Comparison of ENCODE assay signal across 10 cellular contexts in the genomic region with DNA sequence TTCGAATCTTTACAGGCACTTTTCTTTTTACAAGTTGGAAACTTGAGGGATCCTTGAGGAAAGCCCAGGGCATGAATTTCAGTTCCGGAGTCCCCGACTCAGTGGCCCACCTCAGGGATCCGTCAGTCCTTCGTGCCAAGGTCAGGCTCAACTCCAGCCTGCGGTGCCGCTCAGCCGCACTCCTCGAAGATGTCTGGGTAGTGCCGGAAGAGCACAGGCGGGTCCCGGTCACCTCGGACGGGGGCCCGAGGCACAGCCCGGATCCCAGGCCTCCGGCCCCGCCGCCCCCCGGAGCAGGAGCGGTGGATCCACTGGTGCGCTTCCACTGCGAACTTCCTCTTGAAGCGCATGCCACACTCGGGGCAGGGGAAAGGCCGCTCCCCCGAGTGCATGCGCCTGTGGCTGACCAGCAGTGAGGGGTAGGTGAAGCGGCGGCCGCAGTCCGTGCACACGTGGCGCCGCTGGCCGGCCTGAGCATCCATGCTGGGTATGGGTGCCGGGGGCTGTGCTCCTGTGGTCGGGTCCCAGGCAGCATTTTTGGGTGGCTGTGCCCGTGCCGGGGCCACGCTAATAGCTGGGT. TPM values are rescaled to one million over a fixed set of nuclear protein-coding genes. Genes with fewer than 3 reads are reported as not detected.
DNase-seq lines count a peak whose midpoint lies in the region; ATAC-seq, FAIRE-seq and TF ChIP-seq lines count a peak whose summit lies in the region.
"Had no signal": no experiment of that assay in that cellular context is flagged by ENCODE, and none has a peak within 500 bp of the region (broad histone marks: within the 10 kb centered on the region; RNA-seq: fewer than 3 reads in every experiment).

No MANE protein-coding gene starts in this region.

- H3K36me3 Mint-ChIP-seq in GM23338 (ENCODE audit: low read depth) (no peaks in the 10 kb centered on the region), T-helper 17 cell (ENCODE audit: low read depth) (no peaks in the 10 kb centered on the region)
- no peaks in the 10 kb centered on the region for H3K36me3 Mint-ChIP-seq in stimulated activated effector memory CD8-positive, alpha-beta T cell treated with anti-CD3 and anti-CD28 coated beads, Interleukin-12 subunit alpha, Interleukin-12 subunit beta, amount 100 ng/mL, for 72 hours

- TF ChIP-seq CTCF in GM23338 (conservative IDR thresholded peaks at IDR 0.05; ENCODE audit: low read depth in 2 of 2), result no peak
- no peak for TF ChIP-seq CTCF in HepG2 (CRISPR knock-in tag; IDR thresholded peaks at IDR 0.05)

- peak overlapping the region; percentile 70; the same call in 1 of the 2 replicates for H3K4me2 ChIP-seq in GM23338
- peak overlapping the region; percentile 94 for H3K4me2 ChIP-seq in HepG2 (ENCODE audit: low read depth, low read length)

- intact Hi-C loops in HepG2 (cut with micrococcal nuclease; ENCODE audit: unreplicated experiment), result loop anchor here (2.0 kb wide), 1 partner anchor 29 kb away; no protein-coding TSS in a partner anchor

- in situ Hi-C loops in HepG2 (cut with HindIII; ENCODE audit: extremely low pct_ligation_motif_present, low pct_unique_long_range_greater_than_20kb), result loop anchor here (5.0 kb wide), 1 partner anchor 52 kb away; no protein-coding TSS in a partner anchor

- TF ChIP-seq RAD21 in HepG2 (CRISPR knock-in tag; IDR thresholded peaks at IDR 0.05), result no peak

- H3K4me1 ChIP-seq in GM23338 (ENCODE audit: insufficient read depth), result peaks cover 18% of the 10 kb centered on the region
- H3K4me1 ChIP-seq in HepG2 (ENCODE audit: insufficient read depth, low read length), result peaks cover 73% of the 10 kb centered on the region

- no peak for TF ChIP-seq POLR2A in HepG2 (IDR thresholded peaks at IDR 0.05; ENCODE audit: insufficient read depth in 1 of 2, low read depth in 2 of 2, low read length in 2 of 2)

- peak overlapping the region; percentile 12; the same call in 1 of the 2 replicates for H3K9ac ChIP-seq in HepG2 (ENCODE audit: insufficient read depth, low read depth, low read length)

- H3K27ac Mint-ChIP-seq in GM23338 (no peak overlapping the region), T-helper 17 cell (peak overlapping the region; percentile 96)
- H3K27ac Mint-ChIP-seq in stimulated activated effector memory CD8-positive, alpha-beta T cell treated with anti-CD3 and anti-CD28 coated beads, Interleukin-12 subunit alpha, Interleukin-12 subunit beta, amount 100 ng/mL, for 72 hours, result no peak overlapping the region

- H3K27me3 ChIP-seq in GM23338 (ENCODE audit: insufficient read depth) (no peaks in the 10 kb centered on the region), HepG2 (ENCODE audit: control insufficient read depth in 1 of 2, insufficient read depth in 2 of 2, low read length in 2 of 2) (no peaks in the 10 kb centered on the region)
- H3K27me3 ChIP-seq: left lung had no signal

- no peaks in the 10 kb centered on the region for H3K9me3 ChIP-seq in T-helper 17 cell (ENCODE audit: control insufficient read depth, low read length, poor library complexity, severe bottlenecking)
- H3K9me3 ChIP-seq in HepG2 (ENCODE audit: low read length), result no peaks in the 10 kb centered on the region
- H3K9me3 ChIP-seq: left lung had no signal

- no TSS peak for BruUV-seq in HepG2 (replicated peaks; lab: Mats Ljungman, UMichigan)

- CTCF ChIA-PET in HepG2 (lab: Yijun Ruan, JAX; ENCODE audit: low intra/inter-chr PET ratio, low total read pairs), result no interaction called here

- TF ChIP-seq EP300 in HepG2 (IDR thresholded peaks at IDR 0.05; ENCODE audit: low read depth in 2 of 2, low read length in 2 of 2) (no peak), HepG2 (CRISPR knock-in tag; IDR thresholded peaks at IDR 0.05; ENCODE audit: borderline replicate concordance) (no peak)

- ATAC-seq in GM23338 (no peak), T-helper 17 cell (no peak), HepG2 (no peak)
- ATAC-seq in stimulated activated effector memory CD8-positive, alpha-beta T cell treated with anti-CD3 and anti-CD28 coated beads, Interleukin-12 subunit alpha, Interleukin-12 subunit beta, amount 100 ng/mL, for 72 hours, result no peak
- ATAC-seq: activated T-cell treated with anti-CD3 and anti-CD28 coated beads, Interleukin-2, amount 50 U/mL, for 4 hours had no signal

- H3K36me3 ChIP-seq in GM23338 (ENCODE audit: insufficient read depth), result no peaks in the 10 kb centered on the region
- no peaks in the 10 kb centered on the region for H3K36me3 ChIP-seq in HepG2 (replicated peaks in 1 of 2; ENCODE audit: control insufficient read depth in 1 of 2, insufficient read depth in 2 of 2, low read length in 2 of 2)
- H3K36me3 ChIP-seq: left lung had no signal

- peaks cover 7% of the 10 kb centered on the region for H3K27me3 Mint-ChIP-seq in GM23338 (ENCODE audit: insufficient read depth, low read depth, poor library complexity)
- no peaks in the 10 kb centered on the region for H3K27me3 Mint-ChIP-seq in T-helper 17 cell

- POLR2A ChIA-PET in HepG2 (lab: Yijun Ruan, JAX), result interaction anchor here (3.3 kb wide), 1 partner anchor 35 kb away, joined by 34 read pairs; a partner anchor contains a TSS

- H3K9me2 ChIP-seq in GM23338 (ENCODE audit: insufficient read depth), result no peaks in the 10 kb centered on the region

- H3K4me1 Mint-ChIP-seq in GM23338 (peaks cover 17% of the 10 kb centered on the region), T-helper 17 cell (peaks cover 41% of the 10 kb centered on the region)
- peaks cover 53% of the 10 kb centered on the region for H3K4me1 Mint-ChIP-seq in stimulated activated effector memory CD8-positive, alpha-beta T cell treated with anti-CD3 and anti-CD28 coated beads, Interleukin-12 subunit alpha, Interleukin-12 subunit beta, amount 100 ng/mL, for 72 hours

- no peaks in the 10 kb centered on the region; the same call in 1 of the 2 replicates for H4K20me1 ChIP-seq in GM23338 (replicated peaks; ENCODE audit: insufficient read depth)
- H4K20me1 ChIP-seq in HepG2 (ENCODE audit: insufficient read depth, low read length), result no peaks in the 10 kb centered on the region

- H3K4me3 Mint-ChIP-seq in GM23338, result peak overlapping the region; percentile 96; the same call in 2 of the 3 replicates
- H3K4me3 Mint-ChIP-seq in T-helper 17 cell, result no peak overlapping the region
- peak overlapping the region; percentile 94 for H3K4me3 Mint-ChIP-seq in stimulated activated effector memory CD8-positive, alpha-beta T cell treated with anti-CD3 and anti-CD28 coated beads, Interleukin-12 subunit alpha, Interleukin-12 subunit beta, amount 100 ng/mL, for 72 hours

- no peak for FAIRE-seq in HepG2 (lab: Jason Lieb, UNC)

- WGBS in HepG2 (ENCODE audit: low lambda C conversion rate), result 97% methylated on average over 31 of the region's 41 CpGs

- DNase-seq in GM23338 (ENCODE audit: low spot score), result peak; percentile 16
- no peak for DNase-seq in T-helper 17 cell
- DNase-seq in HepG2 (ENCODE audit: low spot score), result no peak
- no peak for DNase-seq in stimulated activated effector memory CD8-positive, alpha-beta T cell treated with anti-CD3 and anti-CD28 coated beads, Interleukin-12 subunit alpha, Interleukin-12 subunit beta, amount 100 ng/mL, for 72 hours (ENCODE audit: low spot score in 2 of 2)
- DNase-seq in COR-L47 (lab: John Stamatoyannopoulos, UW), result no peak
- no peak for DNase-seq in NAMALWA (ENCODE audit: low spot score)
- DNase-seq in NCI-H128 (lab: John Stamatoyannopoulos, UW; ENCODE audit: unreplicated experiment), result no peak
- DNase-seq: activated T-cell treated with anti-CD3 and anti-CD28 coated beads, Interleukin-2, amount 50 U/mL, for 4 hours; NCI-H187 treated with DMSO at 0.1 percent for 48 hours had no signal

- H3K79me2 ChIP-seq in GM23338 (replicated peaks; ENCODE audit: insufficient read depth) (no peaks in the 10 kb centered on the region), HepG2 (ENCODE audit: insufficient read depth, low read length) (peaks cover 2% of the 10 kb centered on the region)

- 0 out of 2 replicates have a peak, but pooled peaks cover 11% of the 10 kb centered on the region for H3F3A ChIP-seq in GM23338 (replicated peaks; ENCODE audit: low read depth)

- no peak overlapping the region for H3K27ac ChIP-seq in GM23338 (ENCODE audit: low read depth)
- no peak overlapping the region for H3K27ac ChIP-seq in HepG2 (ENCODE audit: extremely low read length, insufficient read depth, low read length)

- H3K9me3 Mint-ChIP-seq in GM23338, result no peaks in the 10 kb centered on the region; the same call in 2 of the 3 replicates
- H3K9me3 Mint-ChIP-seq in stimulated activated effector memory CD8-positive, alpha-beta T cell treated with anti-CD3 and anti-CD28 coated beads, Interleukin-12 subunit alpha, Interleukin-12 subunit beta, amount 100 ng/mL, for 72 hours, result no peaks in the 10 kb centered on the region
- H3K9me3 Mint-ChIP-seq: activated T-cell treated with anti-CD3 and anti-CD28 coated beads, Interleukin-2, amount 50 U/mL, for 4 hours had no signal

- no peak overlapping the region for H3K4me3 ChIP-seq in GM23338
- no peak overlapping the region for H3K4me3 ChIP-seq in HepG2 (replicated peaks in 1 of 3; ENCODE audit: insufficient read depth in 1 of 3, low read depth in 2 of 3, low read length in 3 of 3)

- peak overlapping the region; percentile 86; the same call in 1 of the 2 replicates for H2AFZ ChIP-seq in GM23338
- H2AFZ ChIP-seq in HepG2 (ENCODE audit: low read length), result no peak overlapping the region

RNA-seq across cellular contexts. Expression of a gene that starts 1.7 kb away (rescaled TPM):
- 1.3 and 4.0 TPM in 2 replicates for total RNA-seq in GM23338 (2014; rRNA removed; shearing (Covaris generic))
- polyA plus RNA-seq in GM23338 (2016; fragmentation: Nextera tagmentation; extraction: Ambion mirVana) (4.4 and 6.2 TPM in 2 replicates), HepG2 (2011; rRNA removed) (2.4 and 2.9 TPM in 2 replicates)
- total RNA-seq in T-helper 17 cell (10 to 100 TPM; 11.4 to 14.0 TPM), HepG2 (2016; rRNA removed; fragmentation: Illumina TruSeq; extraction: Trizol) (5.4 and 5.8 TPM in 2 replicates)
- 13.1 and 13.2 TPM in 2 replicates for total RNA-seq in HepG2 (2016; cell fraction: cytosol; rRNA removed; fragmentation: Illumina TruSeq; extraction: Trizol; ENCODE audit: low read depth)
- total RNA-seq in HepG2 (2016; cell fraction: insoluble cytoplasmic fraction; rRNA removed; fragmentation: Illumina TruSeq; extraction: Trizol), result 4.0 and 4.8 TPM in 2 replicates
- 8.5 and 11.4 TPM in 2 replicates for total RNA-seq in HepG2 (2016; cell fraction: membrane; rRNA removed; fragmentation: Illumina TruSeq; extraction: Trizol)
- 2.6 and 3.6 TPM in 2 replicates for total RNA-seq in HepG2 (2016; cell fraction: nucleus; rRNA removed; fragmentation: Illumina TruSeq; extraction: Trizol)
- polyA plus RNA-seq in HepG2 (2011; cell fraction: cytosol; rRNA removed), result 2.7 and 3.8 TPM in 2 replicates
- polyA plus RNA-seq in HepG2 (2011; cell fraction: nucleus; rRNA removed), result 4.5 TPM in 2 replicates
- 2.3 and 3.6 TPM in 2 replicates for polyA plus RNA-seq in HepG2 (2012)
- 17.2 and 20.6 TPM in 2 replicates for polyA plus RNA-seq in HepG2 (2016; cell fraction: cytosol; fragmentation: Illumina TruSeq; extraction: Trizol; ENCODE audit: low read depth)
- polyA plus RNA-seq in HepG2 (2016; cell fraction: insoluble cytoplasmic fraction; fragmentation: Illumina TruSeq; extraction: Trizol; ENCODE audit: low read depth), result 5.4 and 6.1 TPM in 2 replicates
- polyA plus RNA-seq in HepG2 (2016; cell fraction: membrane; fragmentation: Illumina TruSeq; extraction: Trizol; ENCODE audit: low read depth), result 16.0 and 17.2 TPM in 2 replicates
- polyA plus RNA-seq in HepG2 (2016; cell fraction: nucleus; fragmentation: Illumina TruSeq; extraction: Trizol; ENCODE audit: insufficient read depth, low read depth), result 6.9 and 8.3 TPM in 2 replicates
- 1.7 and 2.7 TPM in 2 replicates for polyA minus RNA-seq in HepG2 (2011; rRNA and poly(A)+ RNA removed; ENCODE audit: low replicate concordance)
- 1.8 and 2.9 TPM in 2 replicates for polyA minus RNA-seq in HepG2 (2011; cell fraction: cytosol; rRNA and poly(A)+ RNA removed)
- 2.0 and 2.4 TPM in 2 replicates for polyA minus RNA-seq in HepG2 (2011; cell fraction: nucleus; rRNA and poly(A)+ RNA removed)

RNA-seq across cellular contexts. Expression of a gene that starts 11.7 kb away (rescaled TPM):
- 10.7 and 12.9 TPM in 2 replicates for total RNA-seq in GM23338 (2014; rRNA removed; shearing (Covaris generic))
- polyA plus RNA-seq in GM23338 (2016; fragmentation: Nextera tagmentation; extraction: Ambion mirVana) (5.6 and 6.0 TPM in 2 replicates), HepG2 (2011; rRNA removed) (4.1 and 4.8 TPM in 2 replicates)
- total RNA-seq in T-helper 17 cell (10 to 100 TPM; 19.5 to 21.4 TPM), HepG2 (2016; rRNA removed; fragmentation: Illumina TruSeq; extraction: Trizol) (7.3 and 9.1 TPM in 2 replicates)
- 2.8 and 3.1 TPM in 2 replicates for total RNA-seq in HepG2 (2016; cell fraction: cytosol; rRNA removed; fragmentation: Illumina TruSeq; extraction: Trizol; ENCODE audit: low read depth)
- 5.9 and 8.3 TPM in 2 replicates for total RNA-seq in HepG2 (2016; cell fraction: insoluble cytoplasmic fraction; rRNA removed; fragmentation: Illumina TruSeq; extraction: Trizol)
- total RNA-seq in HepG2 (2016; cell fraction: membrane; rRNA removed; fragmentation: Illumina TruSeq; extraction: Trizol), result 6.4 and 7.9 TPM in 2 replicates
- 7.4 and 7.9 TPM in 2 replicates for total RNA-seq in HepG2 (2016; cell fraction: nucleus; rRNA removed; fragmentation: Illumina TruSeq; extraction: Trizol)
- 4.1 and 4.5 TPM in 2 replicates for polyA plus RNA-seq in HepG2 (2011; cell fraction: cytosol; rRNA removed)
- 11.6 and 12.2 TPM in 2 replicates for polyA plus RNA-seq in HepG2 (2011; cell fraction: nucleus; rRNA removed)
- polyA plus RNA-seq in HepG2 (2012), result 3.6 and 4.9 TPM in 2 replicates
- 1.7 and 2.0 TPM in 2 replicates for polyA plus RNA-seq in HepG2 (2016; cell fraction: cytosol; fragmentation: Illumina TruSeq; extraction: Trizol; ENCODE audit: low read depth)
- 6.8 and 7.3 TPM in 2 replicates for polyA plus RNA-seq in HepG2 (2016; cell fraction: insoluble cytoplasmic fraction; fragmentation: Illumina TruSeq; extraction: Trizol; ENCODE audit: low read depth)
- 4.0 TPM in 2 replicates for polyA plus RNA-seq in HepG2 (2016; cell fraction: membrane; fragmentation: Illumina TruSeq; extraction: Trizol; ENCODE audit: low read depth)
- polyA plus RNA-seq in HepG2 (2016; cell fraction: nucleus; fragmentation: Illumina TruSeq; extraction: Trizol; ENCODE audit: insufficient read depth, low read depth), result 18.1 and 18.6 TPM in 2 replicates
- polyA minus RNA-seq in HepG2 (2011; rRNA and poly(A)+ RNA removed; ENCODE audit: low replicate concordance), result 4.3 and 10.8 TPM in 2 replicates
- polyA minus RNA-seq in HepG2 (2011; cell fraction: cytosol; rRNA and poly(A)+ RNA removed), result 6.1 and 6.6 TPM in 2 replicates
- polyA minus RNA-seq in HepG2 (2011; cell fraction: nucleus; rRNA and poly(A)+ RNA removed), result 7.7 and 8.7 TPM in 2 replicates

RNA-seq across cellular contexts. Expression of a gene that starts 15.7 kb away (rescaled TPM):
- total RNA-seq in GM23338 (2014; rRNA removed; shearing (Covaris generic)), result 7.1 and 7.5 TPM in 2 replicates
- polyA plus RNA-seq in GM23338 (2016; fragmentation: Nextera tagmentation; extraction: Ambion mirVana) (4.9 and 5.4 TPM in 2 replicates), HepG2 (2011; rRNA removed) (0.01 TPM in 1 of 2 replicates, not detected in the other)
- total RNA-seq in T-helper 17 cell (10 to 100 TPM in 1 of 2 donors, 1 to 10 TPM in 1; 8.5 to 11.7 TPM), HepG2 (2016; rRNA removed; fragmentation: Illumina TruSeq; extraction: Trizol) (not detected in 2 replicates)
- not detected in 2 replicates for total RNA-seq in HepG2 (2016; cell fraction: cytosol; rRNA removed; fragmentation: Illumina TruSeq; extraction: Trizol; ENCODE audit: low read depth)
- not detected in 2 replicates for total RNA-seq in HepG2 (2016; cell fraction: insoluble cytoplasmic fraction; rRNA removed; fragmentation: Illumina TruSeq; extraction: Trizol)
- not detected in 2 replicates for total RNA-seq in HepG2 (2016; cell fraction: membrane; rRNA removed; fragmentation: Illumina TruSeq; extraction: Trizol)
- total RNA-seq in HepG2 (2016; cell fraction: nucleus; rRNA removed; fragmentation: Illumina TruSeq; extraction: Trizol), result not detected in 2 replicates
- polyA plus RNA-seq in HepG2 (2011; cell fraction: cytosol; rRNA removed), result 0.03 TPM in 1 of 2 replicates, not detected in the other
- polyA plus RNA-seq in HepG2 (2011; cell fraction: nucleus; rRNA removed), result 0.05 TPM in 1 of 2 replicates, not detected in the other
- 0.11 TPM in 1 of 2 replicates, not detected in the other for polyA plus RNA-seq in HepG2 (2012)
- polyA plus RNA-seq in HepG2 (2016; cell fraction: cytosol; fragmentation: Illumina TruSeq; extraction: Trizol; ENCODE audit: low read depth), result not detected in 2 replicates
- polyA plus RNA-seq in HepG2 (2016; cell fraction: insoluble cytoplasmic fraction; fragmentation: Illumina TruSeq; extraction: Trizol; ENCODE audit: low read depth), result not detected in 2 replicates
- polyA plus RNA-seq in HepG2 (2016; cell fraction: membrane; fragmentation: Illumina TruSeq; extraction: Trizol; ENCODE audit: low read depth), result not detected in 2 replicates
- not detected in 2 replicates for polyA plus RNA-seq in HepG2 (2016; cell fraction: nucleus; fragmentation: Illumina TruSeq; extraction: Trizol; ENCODE audit: insufficient read depth, low read depth)
- polyA minus RNA-seq in HepG2 (2011; rRNA and poly(A)+ RNA removed; ENCODE audit: low replicate concordance), result 10.5 TPM in 1 of 2 replicates, not detected in the other
- not detected in 2 replicates for polyA minus RNA-seq in HepG2 (2011; cell fraction: cytosol; rRNA and poly(A)+ RNA removed)
- polyA minus RNA-seq in HepG2 (2011; cell fraction: nucleus; rRNA and poly(A)+ RNA removed), result not detected in 2 replicates

RNA-seq across cellular contexts. Expression of a gene that starts 35.2 kb away (rescaled TPM):
- total RNA-seq in GM23338 (2014; rRNA removed; shearing (Covaris generic)), result 10.8 and 12.6 TPM in 2 replicates
- polyA plus RNA-seq in GM23338 (2016; fragmentation: Nextera tagmentation; extraction: Ambion mirVana) (3.0 and 4.2 TPM in 2 replicates), HepG2 (2011; rRNA removed) (7.0 and 7.2 TPM in 2 replicates)
- total RNA-seq in T-helper 17 cell (1 to 10 TPM; 7.6 TPM), HepG2 (2016; rRNA removed; fragmentation: Illumina TruSeq; extraction: Trizol) (8.8 and 10.2 TPM in 2 replicates)
- 2.7 and 2.8 TPM in 2 replicates for total RNA-seq in HepG2 (2016; cell fraction: cytosol; rRNA removed; fragmentation: Illumina TruSeq; extraction: Trizol; ENCODE audit: low read depth)
- 10.3 and 10.8 TPM in 2 replicates for total RNA-seq in HepG2 (2016; cell fraction: insoluble cytoplasmic fraction; rRNA removed; fragmentation: Illumina TruSeq; extraction: Trizol)
- total RNA-seq in HepG2 (2016; cell fraction: membrane; rRNA removed; fragmentation: Illumina TruSeq; extraction: Trizol), result 8.9 and 9.2 TPM in 2 replicates
- total RNA-seq in HepG2 (2016; cell fraction: nucleus; rRNA removed; fragmentation: Illumina TruSeq; extraction: Trizol), result 7.3 and 9.1 TPM in 2 replicates
- polyA plus RNA-seq in HepG2 (2011; cell fraction: cytosol; rRNA removed), result 5.7 and 6.4 TPM in 2 replicates
- polyA plus RNA-seq in HepG2 (2011; cell fraction: nucleus; rRNA removed), result 9.4 and 11.1 TPM in 2 replicates
- polyA plus RNA-seq in HepG2 (2012), result 2.3 and 3.6 TPM in 2 replicates
- polyA plus RNA-seq in HepG2 (2016; cell fraction: cytosol; fragmentation: Illumina TruSeq; extraction: Trizol; ENCODE audit: low read depth), result 1.7 and 1.9 TPM in 2 replicates
- polyA plus RNA-seq in HepG2 (2016; cell fraction: insoluble cytoplasmic fraction; fragmentation: Illumina TruSeq; extraction: Trizol; ENCODE audit: low read depth), result 9.4 and 9.8 TPM in 2 replicates
- 5.7 and 5.8 TPM in 2 replicates for polyA plus RNA-seq in HepG2 (2016; cell fraction: membrane; fragmentation: Illumina TruSeq; extraction: Trizol; ENCODE audit: low read depth)
- polyA plus RNA-seq in HepG2 (2016; cell fraction: nucleus; fragmentation: Illumina TruSeq; extraction: Trizol; ENCODE audit: insufficient read depth, low read depth), result 12.4 and 13.5 TPM in 2 replicates
- 12.9 and 13.6 TPM in 2 replicates for polyA minus RNA-seq in HepG2 (2011; rRNA and poly(A)+ RNA removed; ENCODE audit: low replicate concordance)
- polyA minus RNA-seq in HepG2 (2011; cell fraction: cytosol; rRNA and poly(A)+ RNA removed), result 5.2 and 6.2 TPM in 2 replicates
- polyA minus RNA-seq in HepG2 (2011; cell fraction: nucleus; rRNA and poly(A)+ RNA removed), result 12.5 and 16.8 TPM in 2 replicates

RNA-seq across cellular contexts. Expression of a gene that starts 40.4 kb away (rescaled TPM):
- 13.4 and 16.7 TPM in 2 replicates for total RNA-seq in GM23338 (2014; rRNA removed; shearing (Covaris generic))
- polyA plus RNA-seq in GM23338 (2016; fragmentation: Nextera tagmentation; extraction: Ambion mirVana) (5.3 and 5.9 TPM in 2 replicates), HepG2 (2011; rRNA removed) (9.7 and 11.9 TPM in 2 replicates)
- total RNA-seq in T-helper 17 cell (10 to 100 TPM in 1 of 2 donors, 1 to 10 TPM in 1; 8.3 to 14.4 TPM), HepG2 (2016; rRNA removed; fragmentation: Illumina TruSeq; extraction: Trizol) (19.5 and 22.7 TPM in 2 replicates)
- total RNA-seq in HepG2 (2016; cell fraction: cytosol; rRNA removed; fragmentation: Illumina TruSeq; extraction: Trizol; ENCODE audit: low read depth), result 4.4 and 4.7 TPM in 2 replicates
- 18.5 and 18.8 TPM in 2 replicates for total RNA-seq in HepG2 (2016; cell fraction: insoluble cytoplasmic fraction; rRNA removed; fragmentation: Illumina TruSeq; extraction: Trizol)
- total RNA-seq in HepG2 (2016; cell fraction: membrane; rRNA removed; fragmentation: Illumina TruSeq; extraction: Trizol), result 17.9 and 18.1 TPM in 2 replicates
- 10.6 and 14.1 TPM in 2 replicates for total RNA-seq in HepG2 (2016; cell fraction: nucleus; rRNA removed; fragmentation: Illumina TruSeq; extraction: Trizol)
- polyA plus RNA-seq in HepG2 (2011; cell fraction: cytosol; rRNA removed), result 9.3 and 9.8 TPM in 2 replicates
- polyA plus RNA-seq in HepG2 (2011; cell fraction: nucleus; rRNA removed), result 19.3 and 19.5 TPM in 2 replicates
- 8.9 and 9.8 TPM in 2 replicates for polyA plus RNA-seq in HepG2 (2012)
- polyA plus RNA-seq in HepG2 (2016; cell fraction: cytosol; fragmentation: Illumina TruSeq; extraction: Trizol; ENCODE audit: low read depth), result 2.5 and 2.8 TPM in 2 replicates
- polyA plus RNA-seq in HepG2 (2016; cell fraction: insoluble cytoplasmic fraction; fragmentation: Illumina TruSeq; extraction: Trizol; ENCODE audit: low read depth), result 17.8 and 20.4 TPM in 2 replicates
- 9.1 and 9.3 TPM in 2 replicates for polyA plus RNA-seq in HepG2 (2016; cell fraction: membrane; fragmentation: Illumina TruSeq; extraction: Trizol; ENCODE audit: low read depth)
- polyA plus RNA-seq in HepG2 (2016; cell fraction: nucleus; fragmentation: Illumina TruSeq; extraction: Trizol; ENCODE audit: insufficient read depth, low read depth), result 15.4 and 16.6 TPM in 2 replicates
- 20.5 and 25.2 TPM in 2 replicates for polyA minus RNA-seq in HepG2 (2011; rRNA and poly(A)+ RNA removed; ENCODE audit: low replicate concordance)
- polyA minus RNA-seq in HepG2 (2011; cell fraction: cytosol; rRNA and poly(A)+ RNA removed), result 13.1 and 17.3 TPM in 2 replicates
- polyA minus RNA-seq in HepG2 (2011; cell fraction: nucleus; rRNA and poly(A)+ RNA removed), result 14.9 and 15.7 TPM in 2 replicates
